Comparison of ENCODE assay signal across 8 cellular contexts in genomic region chr2:191051825-191052778, GRCh38. TPM values are rescaled to one million over a fixed set of nuclear protein-coding genes. Genes with fewer than 3 reads are reported as not detected.
A peak's percentile ranks its signal among the peaks of the same experiment; 100 is the strongest.
DNase-seq lines count a peak whose midpoint lies in the region; ATAC-seq and TF ChIP-seq lines count a peak whose summit lies in the region.

No MANE protein-coding gene starts in this region.

- H3K9me3 Mint-ChIP-seq in endothelial cell (ENCODE audit: unreplicated experiment) (no peaks in the 10 kb centered on the region), nephron (no peaks in the 10 kb centered on the region)

- H3K27me3 Mint-ChIP-seq in endothelial cell (ENCODE audit: unreplicated experiment) (no peaks in the 10 kb centered on the region), nephron (ENCODE audit: low read depth) (peaks cover 6% of the 10 kb centered on the region)

- ATAC-seq in GM18505 (IDR thresholded peaks at IDR 0.05; ENCODE audit: unreplicated experiment) (peak; percentile 58), HG03457 (IDR thresholded peaks at IDR 0.05; ENCODE audit: unreplicated experiment) (no peak)

- no peak overlapping the region for H3K27ac ChIP-seq in C4-2B
- H3K27ac ChIP-seq in RWPE1, result no peak overlapping the region

- no peaks in the 10 kb centered on the region for H3K36me3 Mint-ChIP-seq in endothelial cell (ENCODE audit: low read depth, unreplicated experiment)
- H3K36me3 Mint-ChIP-seq in nephron (ENCODE audit: low read depth), result no peaks in the 10 kb centered on the region

- H3K4me1 Mint-ChIP-seq in endothelial cell (ENCODE audit: unreplicated experiment), result peaks cover 27% of the 10 kb centered on the region
- H3K4me1 Mint-ChIP-seq in nephron, result no peaks in the 10 kb centered on the region

- H3K27ac Mint-ChIP-seq in endothelial cell (ENCODE audit: unreplicated experiment) (no peak overlapping the region), nephron (no peak overlapping the region)

- POLR2A ChIA-PET in RWPE1 (lab: Yijun Ruan, JAX; ENCODE audit: low non-redundant PET), result interaction anchor here (0.6 kb wide), 1 partner anchor 41 kb away, joined by 3 read pairs; no protein-coding TSS in a partner anchor

- TF ChIP-seq POLR2A in GM18505 (IDR thresholded peaks at IDR 0.05; ENCODE audit: borderline replicate concordance, extremely low read depth, insufficient read depth, insufficient read length), result no peak

- DNase-seq in LHCN-M2 (ENCODE audit: low read depth) (peak; percentile 70), RWPE1 (ENCODE audit: low spot score) (peak; percentile 48), endothelial cell (ENCODE audit: low spot score) (peak; percentile 39), retina (no peak)

- no peak overlapping the region for H3K4me3 Mint-ChIP-seq in endothelial cell (ENCODE audit: unreplicated experiment)
- no peak overlapping the region for H3K4me3 Mint-ChIP-seq in nephron

- TF ChIP-seq CTCF in C4-2B (conservative IDR thresholded peaks at IDR 0.05), result peak; percentile 78
- peak; percentile 72 for TF ChIP-seq CTCF in RWPE1 (conservative IDR thresholded peaks at IDR 0.05; ENCODE audit: low read depth)
- peak; percentile 78 for TF ChIP-seq CTCF in endothelial cell (IDR thresholded peaks at IDR 0.05; ENCODE audit: unreplicated experiment)
- TF ChIP-seq CTCF in nephron (IDR thresholded peaks at IDR 0.05; ENCODE audit: unreplicated experiment in 3 of 3), result peak; percentile 51 to 71 (median 61)

- CTCF ChIA-PET in RWPE1 (lab: Yijun Ruan, JAX), result interaction anchor here (0.5 to 3.6 kb wide), 24 partner anchors 8 to 1302 kb away, joined by 3 to 44 read pairs (median 4); partner anchors contain the start of gene STAT4

RNA-seq across cellular contexts. Expression of gene STAT1, which starts 38.1 kb away (rescaled TPM):
- total RNA-seq in LHCN-M2 (2014; rRNA removed), result 64.4 and 94.9 TPM in 2 replicates
- polyA plus RNA-seq in LHCN-M2 (2012), result 66.1 TPM
- 30.1 TPM for total RNA-seq in endothelial cell (ENCODE audit: unreplicated experiment)
